1 cellular context compared by ENCODE assay signal in genomic region chr5:28766565-28767158, GRCh38.
TF ChIP-seq lines count a peak whose summit lies in the region.

No MANE protein-coding gene starts in this region.

TF ChIP-seq in H1, 55 proteins besides CTCF, POLR2A, EP300 and RAD21 (continued from another document):
- no peak for TF ChIP-seq EGR1 (IDR thresholded peaks at IDR 0.05; ENCODE audit: borderline replicate concordance, low read depth, low read length)
